ENCODE assay signal across 7 cellular contexts in the genomic region with DNA sequence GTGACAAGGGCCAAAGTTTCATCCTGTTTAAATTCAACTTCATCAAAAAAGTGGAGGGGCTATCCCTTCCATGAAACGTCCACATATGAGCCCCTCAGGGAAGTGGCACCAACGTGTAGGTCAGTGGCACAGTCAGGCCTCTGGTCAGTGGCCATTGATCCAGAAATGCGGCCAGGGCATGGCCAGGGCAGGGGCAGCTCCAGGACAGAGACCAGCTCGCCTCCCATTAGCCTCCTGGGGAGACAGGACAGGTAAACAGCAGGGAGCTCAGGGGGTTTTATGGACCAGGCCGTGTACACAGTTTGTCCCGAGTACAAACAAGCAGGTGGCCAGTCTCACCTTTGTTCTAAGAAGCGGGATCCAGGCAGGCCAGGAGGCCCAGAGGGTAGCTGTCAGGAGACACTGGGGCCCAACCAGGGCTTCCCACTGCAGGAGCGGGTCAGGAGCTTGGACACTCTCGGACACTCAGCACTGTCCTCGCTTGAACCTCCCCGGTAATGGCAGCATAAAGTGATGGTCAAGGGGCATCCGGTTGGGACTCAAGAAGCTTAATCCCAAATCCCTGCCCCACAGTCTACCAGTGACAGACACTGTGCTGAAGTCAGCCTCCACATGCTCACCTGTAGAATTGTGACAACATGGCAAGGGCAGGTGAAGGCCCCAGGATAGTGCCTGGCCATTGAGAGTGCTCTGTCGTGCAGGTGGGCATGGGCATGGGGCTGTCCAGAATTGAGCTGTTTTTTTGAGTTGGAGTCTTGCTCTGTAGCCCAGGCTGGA.
DNase-seq lines count a peak whose midpoint lies in the region; ATAC-seq, FAIRE-seq and TF ChIP-seq lines count a peak whose summit lies in the region.

No MANE protein-coding gene starts in this region.

- H3T11ph ChIP-seq in H9 (ENCODE audit: low read length), result no peak overlapping the region

- H3K4me3 ChIP-seq in RWPE2 (ENCODE audit: severe bottlenecking) (no peak overlapping the region), small intestine (ENCODE audit: low read depth in 1 of 2, low read length in 2 of 2) (no peak overlapping the region)

- no peaks in the 10 kb centered on the region for H3K36me3 ChIP-seq in RWPE2 (ENCODE audit: low read depth)
- no peaks in the 10 kb centered on the region for H3K36me3 ChIP-seq in small intestine (ENCODE audit: control insufficient read depth in 2 of 2, insufficient read depth in 2 of 2, low read length in 2 of 2)

- H4K5ac ChIP-seq in H9 (ENCODE audit: insufficient read length, low read depth, low read length), result no peak overlapping the region

- no peak overlapping the region for H2BK120ac ChIP-seq in H9 (ENCODE audit: low read depth, low read length, poor library complexity, severe bottlenecking)

- no peak overlapping the region for H2BK5ac ChIP-seq in H9 (ENCODE audit: insufficient read length, low read length)

- no peak overlapping the region for H2BK20ac ChIP-seq in H9 (ENCODE audit: low read depth, low read length, poor library complexity, severe bottlenecking)

- no peak overlapping the region for H3K4ac ChIP-seq in H9 (ENCODE audit: low read depth, low read length)

- no peak overlapping the region for H3K4me3 Mint-ChIP-seq in H9

- intact Hi-C loops in left cardiac atrium (cut with DNase I), result no loop called here

- H3K27ac Mint-ChIP-seq in H9, result peak overlapping the region; percentile 73 to 97 (median 87); a peak in 6 of 7 replicates

- H3K14ac ChIP-seq in H9 (ENCODE audit: insufficient read depth, low read length), result peak overlapping the region; percentile 38; the same call in 1 of the 2 replicates

- peak overlapping the region; percentile 43 for H3K18ac ChIP-seq in H9 (ENCODE audit: insufficient read length, low read depth, low read length)

- no peaks in the 10 kb centered on the region for H3K27me3 Mint-ChIP-seq in H9 (ENCODE audit: low read depth)

- ATAC-seq in RWPE2 (ENCODE audit: low read depth), result no peak
- peak; percentile 4 to 7 for ATAC-seq in left cardiac atrium
- ATAC-seq in GM18858 (IDR thresholded peaks at IDR 0.05; ENCODE audit: unreplicated experiment), result no peak
- no peak for ATAC-seq in GM18505 (IDR thresholded peaks at IDR 0.05; ENCODE audit: unreplicated experiment)

- no peak overlapping the region for H2BK15ac ChIP-seq in H9 (ENCODE audit: low read depth, low read length)

- H3K4me1 Mint-ChIP-seq in H9, result peaks cover 38 to 42% of the 10 kb centered on the region in 2 experiments

- no peak overlapping the region for H2BK12ac ChIP-seq in H9 (ENCODE audit: insufficient read length, low read depth, low read length)

- no peak overlapping the region for H3K23ac ChIP-seq in H9 (ENCODE audit: insufficient read length, low read depth, low read length)

- H3K4me1 ChIP-seq in H9 (ENCODE audit: insufficient read depth, low read length) (peaks cover 15% of the 10 kb centered on the region; the same call in 1 of the 2 replicates), RWPE2 (ENCODE audit: insufficient read depth, poor library complexity, severe bottlenecking) (peaks cover 24% of the 10 kb centered on the region), small intestine (ENCODE audit: control insufficient read depth in 2 of 2, insufficient read depth in 1 of 2, low read depth in 1 of 2, low read length in 1 of 2) (peaks cover 10 to 12% of the 10 kb centered on the region in 2 donors)

- H2AK5ac ChIP-seq in H9 (ENCODE audit: insufficient read length, low read length), result no peak overlapping the region

- FAIRE-seq in small intestine (lab: Jason Lieb, UNC), result no peak

- H3K79me1 ChIP-seq in H9 (ENCODE audit: insufficient read depth, low read depth, low read length, poor library complexity, severe bottlenecking), result no peaks in the 10 kb centered on the region

- WGBS in H9 (ENCODE audit: extremely low coverage, insufficient read length, low lambda C conversion rate), result no CpG with 5 or more reads among the region's 13 CpGs
- WGBS in small intestine, 3 donors, result 52 to 65% (median 55%) methylated on average over 13 of the region's 13 CpGs

- H3K79me2 ChIP-seq in H9 (ENCODE audit: insufficient read depth, low read length), result no peaks in the 10 kb centered on the region

- no peak overlapping the region for H4K91ac ChIP-seq in H9 (ENCODE audit: insufficient read length, low read depth, low read length)

- H4K20me1 ChIP-seq in H9 (ENCODE audit: control insufficient read depth, insufficient read depth, insufficient read length), result no peaks in the 10 kb centered on the region

- no peak overlapping the region for H4K8ac ChIP-seq in H9 (replicated peaks; ENCODE audit: insufficient read length, low read depth, low read length)

- H3K36me3 Mint-ChIP-seq in H9 (ENCODE audit: insufficient read depth in 1 of 3, low read depth in 3 of 3), result peaks cover 0 to 2% (median 0%) of the 10 kb centered on the region in 3 experiments; a peak in 2 of 7 replicates

- H3K9me3 ChIP-seq in H9 (ENCODE audit: control insufficient read depth, low read depth, low read length), result no peaks in the 10 kb centered on the region
- no peaks in the 10 kb centered on the region for H3K9me3 ChIP-seq in RWPE2 (ENCODE audit: severe bottlenecking)
- H3K9me3 ChIP-seq in small intestine (ENCODE audit: control insufficient read depth, low read depth), result no peaks in the 10 kb centered on the region

- no peaks in the 10 kb centered on the region; a peak in 1 of 5 replicates for H3K9me3 Mint-ChIP-seq in H9

- DNase-seq in H9 (no peak), RWPE2 (ENCODE audit: low spot score) (no peak), left cardiac atrium (no peak), small intestine (no peak), Kasumi-1 (lab: John Stamatoyannopoulos, UW) (no peak)

- no peak overlapping the region for H2AFZ ChIP-seq in H9 (ENCODE audit: low read length)

- H3K27me3 ChIP-seq in H9 (ENCODE audit: insufficient read depth, low read length), result no peaks in the 10 kb centered on the region; the same call in 1 of the 2 replicates
- no peaks in the 10 kb centered on the region for H3K27me3 ChIP-seq in RWPE2 (ENCODE audit: insufficient read depth, poor library complexity, severe bottlenecking)
- H3K27me3 ChIP-seq in small intestine (ENCODE audit: control insufficient read depth in 2 of 2, insufficient read depth in 2 of 2, low read length in 2 of 2), result no peaks in the 10 kb centered on the region

- no peak overlapping the region for H3K9ac ChIP-seq in H9 (ENCODE audit: extremely low read depth, insufficient read length, low read length)

- H3K4me2 ChIP-seq in H9 (ENCODE audit: insufficient read depth, insufficient read length, low read length), result no peak overlapping the region

- TF ChIP-seq POLR2A in GM18505 (IDR thresholded peaks at IDR 0.05; ENCODE audit: borderline replicate concordance, extremely low read depth, insufficient read depth, insufficient read length), result no peak

- H3K56ac ChIP-seq in H9 (ENCODE audit: insufficient read length, low read depth, low read length), result no peak overlapping the region

- no peaks in the 10 kb centered on the region for H3K23me2 ChIP-seq in H9 (ENCODE audit: insufficient read length, low read depth, low read length, poor library complexity, severe bottlenecking)

- TF ChIP-seq CTCF in H9 (conservative IDR thresholded peaks at IDR 0.05) (no peak), RWPE2 (IDR thresholded peaks at IDR 0.05; ENCODE audit: poor library complexity, severe bottlenecking) (no peak)

- H3K27ac ChIP-seq in H9 (ENCODE audit: insufficient read length, low read depth, low read length), result no peak overlapping the region
- H3K27ac ChIP-seq in RWPE2 (ENCODE audit: poor library complexity, severe bottlenecking), result peak overlapping the region; percentile 60
- H3K27ac ChIP-seq in small intestine (ENCODE audit: low read depth in 1 of 2, low read length in 1 of 2), result peak overlapping the region; percentile 50 to 81

Comparison
In these comparisons a context has a peak if more than half of its experiments do, and no peak if none do; other contexts are left out.
1. ATAC-seq: peak in left cardiac atrium (2 of 2); none in RWPE2 (single experiment), GM18858 (single experiment) and GM18505 (single experiment).